10 cellular contexts compared by ENCODE assay signal in the genomic region with DNA sequence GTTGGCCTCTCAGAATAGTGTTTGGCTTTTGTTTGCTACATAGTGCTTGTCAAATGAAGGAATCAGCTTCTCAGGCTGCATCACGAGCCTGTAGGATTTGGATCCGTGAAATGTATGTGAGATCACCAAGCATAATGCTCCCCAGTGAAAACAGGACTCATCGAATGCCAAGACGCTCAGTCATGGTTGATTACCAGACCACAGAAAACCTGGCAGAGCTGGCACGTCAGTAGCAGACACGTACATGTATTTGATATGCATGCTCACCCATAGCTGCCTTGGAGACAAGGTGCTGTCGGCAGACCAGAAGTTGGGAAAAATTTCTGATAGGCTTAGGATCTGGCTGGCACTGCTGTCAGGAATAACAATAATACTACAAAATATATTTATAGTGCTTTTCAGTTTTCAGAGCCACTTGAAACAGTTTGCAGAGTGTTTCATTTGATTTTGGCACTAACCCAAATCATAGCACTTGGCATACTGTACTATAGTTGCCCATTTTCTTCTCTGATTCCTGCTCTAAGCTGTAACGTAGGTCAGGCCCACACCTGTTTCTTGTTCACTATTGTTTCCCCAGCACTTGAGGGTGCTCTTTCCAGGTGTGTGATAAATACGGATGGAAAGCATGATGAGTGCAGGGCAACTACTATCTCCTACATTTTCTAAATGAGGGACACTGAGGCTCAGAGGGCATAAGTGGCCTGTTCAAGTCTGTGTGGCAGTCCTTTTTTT.
DNase-seq lines count a peak whose midpoint lies in the region; ATAC-seq, FAIRE-seq and TF ChIP-seq lines count a peak whose summit lies in the region.
"Had no signal": no experiment of that assay in that cellular context is flagged by ENCODE, and none has a peak within 500 bp of the region (broad histone marks: within the 10 kb centered on the region; RNA-seq: fewer than 3 reads in every experiment).

No MANE protein-coding gene starts in this region.

- no peaks in the 10 kb centered on the region for H3K27me3 ChIP-seq in testis

- FAIRE-seq in D721Med (lab: Jason Lieb, UNC), result no peak
- FAIRE-seq: GM18507 had no signal

- no peak overlapping the region for H3K4me3 ChIP-seq in testis

- no peak overlapping the region for H3K27ac ChIP-seq in testis
- H3K27ac ChIP-seq: HL-60 had no signal

- H3K4me1 ChIP-seq in testis, result no peaks in the 10 kb centered on the region

- TF ChIP-seq CTCF in testis (IDR thresholded peaks at IDR 0.05) (no peak), D721Med (IDR thresholded peaks at IDR 0.05; ENCODE audit: insufficient read depth, missing control alignments) (no peak)

- TF ChIP-seq POLR2A in testis (IDR thresholded peaks at IDR 0.05), result no peak

- ATAC-seq in HG03159 (IDR thresholded peaks at IDR 0.05; ENCODE audit: unreplicated experiment), result no peak

- no peaks in the 10 kb centered on the region for H3K9me3 ChIP-seq in testis

- intact Hi-C loops in testis (cut with DNase I; ENCODE audit: low total_unique reads), result no loop called here

- DNase-seq in GM03348 (ENCODE audit: low spot score), result peak; percentile 70
- peak; percentile 98 for DNase-seq in NCI-H345 (lab: John Stamatoyannopoulos, UW)
- DNase-seq in dedifferentiated amniotic fluid mesenchymal stem cell (ENCODE audit: extremely low spot score), result peak; percentile 98
- peak; percentile 24 for DNase-seq in pulmonary artery endothelial cell (ENCODE audit: low read depth, low spot score)
- no peak for DNase-seq in testis
- DNase-seq in D721Med (ENCODE audit: insufficient read length, low spot score), result no peak
- DNase-seq in NCI-H146 (lab: John Stamatoyannopoulos, UW), result no peak

- no peaks in the 10 kb centered on the region for H3K36me3 ChIP-seq in testis (ENCODE audit: low read depth, missing control alignments)

- 82 to 87% methylated on average over 9 of the region's 9 CpGs for WGBS in testis, 2 donors

Comparison
In these comparisons a context has a peak if more than half of its experiments do, and no peak if none do; other contexts are left out.
1. DNase-seq: peak in GM03348 (single experiment), NCI-H345 (single experiment), dedifferentiated amniotic fluid mesenchymal stem cell (single experiment) and pulmonary artery endothelial cell (single experiment); none in testis (single experiment), D721Med (single experiment) and NCI-H146 (single experiment).